ENCODE assay signal across 8 cellular contexts in the genomic region with DNA sequence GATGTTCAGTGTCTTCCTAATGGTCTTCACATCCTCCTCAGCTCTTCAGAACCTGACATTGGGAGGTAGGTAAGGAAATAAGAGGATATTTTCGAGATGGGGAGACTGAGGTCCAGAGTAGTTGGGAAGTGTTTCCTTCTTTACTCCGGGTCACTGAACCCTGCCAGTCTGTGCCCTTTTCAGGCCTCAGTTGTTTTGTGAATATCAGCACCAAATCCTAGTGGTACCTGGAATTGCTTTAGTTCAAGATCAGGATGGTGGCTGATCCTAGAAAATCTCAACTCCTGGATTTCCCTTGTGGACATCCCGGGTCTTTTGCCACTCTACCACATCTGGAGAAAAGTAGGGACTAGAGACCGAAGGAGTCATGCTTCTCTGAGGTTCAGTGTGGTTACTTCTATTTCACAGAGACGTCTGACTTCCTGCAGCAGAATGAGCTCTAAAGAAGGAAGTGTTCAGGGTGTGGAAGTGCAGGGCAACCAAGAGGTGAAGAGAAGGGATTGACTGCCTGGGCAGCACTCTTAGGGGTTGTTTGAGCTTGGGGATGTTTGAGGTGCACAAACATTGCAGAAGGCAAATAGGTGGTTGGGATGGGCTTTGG. TPM values are rescaled to one million over a fixed set of nuclear protein-coding genes. Genes with fewer than 3 reads are reported as not detected.
A peak's percentile ranks its signal among the peaks of the same experiment; 100 is the strongest.
DNase-seq lines count a peak whose midpoint lies in the region; ATAC-seq, FAIRE-seq and TF ChIP-seq lines count a peak whose summit lies in the region.

No MANE protein-coding gene starts in this region.

- 41 to 56% (median 50%) methylated on average over 5 of the region's 5 CpGs for WGBS in adrenal gland, 4 donors
- WGBS in stomach, 5 donors, result 20 to 28% (median 23%) methylated on average over 5 of the region's 5 CpGs

- H3K4me3 ChIP-seq in adrenal gland (peak overlapping the region in 2 of 4 donors; percentile 64 to 77), kidney (ENCODE audit: low read length in 2 of 2) (peak overlapping the region; percentile 91 to 92), stomach (peak overlapping the region; percentile 73 to 93 (median 82))

- ATAC-seq in HG02852 (IDR thresholded peaks at IDR 0.05; ENCODE audit: unreplicated experiment), result no peak

- H3K9ac ChIP-seq in kidney (ENCODE audit: low read length in 2 of 2), result peak overlapping the region; percentile 85 to 94

- no peak for TF ChIP-seq EP300 in stomach (IDR thresholded peaks at IDR 0.05)

- H3K27me3 ChIP-seq in adrenal gland, result no peaks in the 10 kb centered on the region
- H3K27me3 ChIP-seq in stomach, result no peaks in the 10 kb centered on the region

- H3K36me3 ChIP-seq in adrenal gland (replicated peaks in 1 of 2) (no peaks in the 10 kb centered on the region), kidney (ENCODE audit: control insufficient read depth in 1 of 2, insufficient read depth in 2 of 2, low read length in 2 of 2) (no peaks in the 10 kb centered on the region), stomach (peaks cover 0 to 6% (median 4%) of the 10 kb centered on the region in 4 donors)

- peak overlapping the region in 3 of 5 donors; percentile 65 to 83 (median 82) for H3K27ac ChIP-seq in adrenal gland
- no peak overlapping the region for H3K27ac ChIP-seq in kidney (ENCODE audit: low read depth in 2 of 2, low read length in 2 of 2)
- peak overlapping the region; percentile 77 to 91 (median 90) for H3K27ac ChIP-seq in stomach

- DNase-seq in OCI-M1 (lab: John Stamatoyannopoulos, UW), result peak; percentile 58
- DNase-seq in adrenal gland, result no peak
- DNase-seq in kidney, result no peak
- no peak for DNase-seq in stomach
- no peak for DNase-seq in DMS153 (lab: John Stamatoyannopoulos, UW)
- DNase-seq in NCI-H1436 (lab: John Stamatoyannopoulos, UW), result no peak

- TF ChIP-seq POLR2A in GM15510 (IDR thresholded peaks at IDR 0.05; ENCODE audit: borderline replicate concordance, extremely low read depth, insufficient read length) (peak; percentile 38), adrenal gland (IDR thresholded peaks at IDR 0.05) (no peak), stomach (IDR thresholded peaks at IDR 0.05) (no peak)

- no peak for FAIRE-seq in kidney (lab: Jason Lieb, UNC)

- H3K9me3 ChIP-seq in adrenal gland (replicated peaks in 1 of 3) (no peaks in the 10 kb centered on the region), kidney (ENCODE audit: control insufficient read depth in 1 of 2, low read length in 2 of 2) (no peaks in the 10 kb centered on the region), stomach (no peaks in the 10 kb centered on the region)

- H3K4me1 ChIP-seq in adrenal gland (replicated peaks in 1 of 2), result peaks cover 5 to 28% of the 10 kb centered on the region in 2 donors
- H3K4me1 ChIP-seq in kidney (ENCODE audit: control insufficient read depth in 1 of 2, insufficient read depth in 1 of 2, low read depth in 1 of 2, low read length in 2 of 2), result peaks cover 4 to 10% of the 10 kb centered on the region in 2 donors
- H3K4me1 ChIP-seq in stomach, result peaks cover 14 to 46% (median 38%) of the 10 kb centered on the region in 4 donors

- intact Hi-C loops in adrenal gland (cut with DNase I) (no loop called here), kidney (cut with DNase I) (no loop called here), stomach (cut with DNase I; ENCODE audit: low total_unique reads) (no loop called here)

- TF ChIP-seq CTCF in adrenal gland (IDR thresholded peaks at IDR 0.05), result no peak
- TF ChIP-seq CTCF in kidney (IDR thresholded peaks at IDR 0.05; ENCODE audit: borderline replicate concordance, extremely low read depth, insufficient read depth), result no peak
- no peak for TF ChIP-seq CTCF in stomach (IDR thresholded peaks at IDR 0.05)

RNA-seq across cellular contexts. Expression of a gene that starts 1.0 kb away (rescaled TPM):
- total RNA-seq in adrenal gland (10 to 100 TPM; 15.0 to 39.3 (median 32.7) TPM), kidney (41.0 TPM), stomach (10 to 100 TPM; 16.5 to 49.6 (median 22.3) TPM)
- polyA plus RNA-seq in adrenal gland (10 to 100 TPM in 2 of 3 donors, 1 to 10 TPM in 1; 7.1 to 24.6 (median 11.1) TPM), kidney (ENCODE audit: insufficient read depth, low read depth, low replicate concordance) (4.3 TPM), stomach (1 to 10 TPM; 4.8 to 6.5 (median 6.4) TPM)

RNA-seq across cellular contexts. Expression of a gene that starts 7.1 kb away (rescaled TPM):
- total RNA-seq in adrenal gland (10 to 100 TPM; 20.7 to 62.8 (median 48.3) TPM), kidney (18.8 TPM), stomach (10 to 100 TPM in 1 of 5 donors, 1 to 10 TPM in 4; 1.7 to 11.6 (median 4.9) TPM)
- polyA plus RNA-seq in adrenal gland (100 to 1,000 TPM in 1 of 3 donors, 10 to 100 TPM in 2; 17.8 to 120 (median 30.7) TPM), kidney (ENCODE audit: insufficient read depth, low read depth, low replicate concordance) (39.6 TPM), stomach (10 to 100 TPM; 14.4 to 15.7 (median 15.4) TPM)

RNA-seq across cellular contexts. Expression of a gene that starts 57.4 kb away (rescaled TPM):
- 10 to 100 TPM in 5 of 8 donors, 1 to 10 TPM in 3; 2.8 to 31.2 (median 13.1) TPM for total RNA-seq in adrenal gland
- 10 to 100 TPM in 2 of 3 donors, 1 to 10 TPM in 1; 3.9 to 90.3 (median 69.5) TPM for polyA plus RNA-seq in adrenal gland
- total RNA-seq in kidney, result 48.6 TPM
- 24.4 TPM for polyA plus RNA-seq in kidney (ENCODE audit: insufficient read depth, low read depth, low replicate concordance)
- total RNA-seq in stomach, result 100 to 1,000 TPM in 1 of 5 donors, 10 to 100 TPM in 3, 1 to 10 TPM in 1; 8.6 to 106 (median 32.0) TPM
- polyA plus RNA-seq in stomach, result 10 to 100 TPM; 15.0 to 38.9 (median 23.3) TPM

Comparison
In these comparisons a context has a peak if more than half of its experiments do, and no peak if none do; other contexts are left out.
1. H3K27ac ChIP-seq: peak in adrenal gland (3 of 5) and stomach (5 of 5); none in kidney (0 of 2).